ENCODE assay signal across 8 cellular contexts in genomic region chr2:191150451-191151314, GRCh38. TPM values are rescaled to one million over a fixed set of nuclear protein-coding genes. Genes with fewer than 3 reads are reported as not detected.
A peak's percentile ranks its signal among the peaks of the same experiment; 100 is the strongest.
DNase-seq lines count a peak whose midpoint lies in the region; ATAC-seq and TF ChIP-seq lines count a peak whose summit lies in the region.

Gene STAT4 (minus strand): TSS chr2:191150994. CDS start chr2:191148203, 2,791 bp downstream.

- H3K36me3 ChIP-seq in ovary (no peaks in the 10 kb centered on the region), tibial artery (no peaks in the 10 kb centered on the region)

- DNase-seq in NK-92 treated with Interleukin-12 subunit alpha and Interleukin-12 subunit beta, amount 100 ng/mL, for 24 hours (lab: John Stamatoyannopoulos, UW), result peak; percentile 73
- peak; percentile 88 for DNase-seq in activated T-cell treated with anti-CD3 and anti-CD28 coated beads, Interleukin-2, amount 50 U/mL, for 48 hours
- peak; percentile 16 to 58 for DNase-seq in foreskin fibroblast
- DNase-seq in ovary, result peak in 3 of 5 donors; percentile 18 to 28 (median 20)
- peak in 1 of 2 donors; percentile 25 for DNase-seq in tibial artery
- DNase-seq in NCI-H524 treated with DMSO at 0.1 percent for 48 hours (lab: John Stamatoyannopoulos, UW), result no peak

- intact Hi-C loops in ovary (cut with DNase I), result no loop called here
- intact Hi-C loops in tibial artery (cut with DNase I; ENCODE audit: low total_unique reads), result no loop called here

- TF ChIP-seq EP300 in ovary (IDR thresholded peaks at IDR 0.05), result no peak

- no peak for TF ChIP-seq POLR2A in ovary (IDR thresholded peaks at IDR 0.05)

- no peak for TF ChIP-seq CTCF in foreskin fibroblast (IDR thresholded peaks at IDR 0.05; ENCODE audit: low read depth, low read length)
- no peak for TF ChIP-seq CTCF in ovary (IDR thresholded peaks at IDR 0.05)
- TF ChIP-seq CTCF in tibial artery (IDR thresholded peaks at IDR 0.05), result no peak

- no peaks in the 10 kb centered on the region for H3K9me3 ChIP-seq in ovary
- no peaks in the 10 kb centered on the region for H3K9me3 ChIP-seq in tibial artery

- H3K4me1 ChIP-seq in ovary (ENCODE audit: insufficient read depth) (no peaks in the 10 kb centered on the region), tibial artery (peaks cover 0 to 16% (median 5%) of the 10 kb centered on the region in 4 donors)

- ATAC-seq in GM18508 (IDR thresholded peaks at IDR 0.05; ENCODE audit: insufficient read depth, unreplicated experiment) (peak; percentile 92), HG02798 (IDR thresholded peaks at IDR 0.05; ENCODE audit: poor library complexity, unreplicated experiment) (peak; percentile 87)

- no peaks in the 10 kb centered on the region for H3K27me3 ChIP-seq in ovary
- peaks cover 0 to 3% of the 10 kb centered on the region in 2 donors for H3K27me3 ChIP-seq in tibial artery

- WGBS in ovary, 3 donors, result 3 to 8% (median 6%) methylated on average over 39 of the region's 39 CpGs

- no peak within 1 kb of the TSS for H3K27ac ChIP-seq in ovary
- no peak within 1 kb of the TSS for H3K27ac ChIP-seq in tibial artery

- H3K4me3 ChIP-seq in foreskin fibroblast (ENCODE audit: low read depth in 1 of 2, low read length in 2 of 2) (peak within 1 kb of the TSS; percentile 55 to 58), ovary (peak within 1 kb of the TSS; percentile 38), tibial artery (peak within 1 kb of the TSS; percentile 45 to 55)

RNA-seq across cellular contexts. Expression of gene STAT4, which starts in this region (rescaled TPM):
- total RNA-seq in ovary, result 1 to 10 TPM in 6 of 7 donors, under 1 TPM in 1; 0.52 to 3.0 (median 1.5) TPM
- polyA plus RNA-seq in ovary, result 1 to 10 TPM; 1.3 to 3.6 TPM
